8 cellular contexts compared by ENCODE assay signal in the genomic region with DNA sequence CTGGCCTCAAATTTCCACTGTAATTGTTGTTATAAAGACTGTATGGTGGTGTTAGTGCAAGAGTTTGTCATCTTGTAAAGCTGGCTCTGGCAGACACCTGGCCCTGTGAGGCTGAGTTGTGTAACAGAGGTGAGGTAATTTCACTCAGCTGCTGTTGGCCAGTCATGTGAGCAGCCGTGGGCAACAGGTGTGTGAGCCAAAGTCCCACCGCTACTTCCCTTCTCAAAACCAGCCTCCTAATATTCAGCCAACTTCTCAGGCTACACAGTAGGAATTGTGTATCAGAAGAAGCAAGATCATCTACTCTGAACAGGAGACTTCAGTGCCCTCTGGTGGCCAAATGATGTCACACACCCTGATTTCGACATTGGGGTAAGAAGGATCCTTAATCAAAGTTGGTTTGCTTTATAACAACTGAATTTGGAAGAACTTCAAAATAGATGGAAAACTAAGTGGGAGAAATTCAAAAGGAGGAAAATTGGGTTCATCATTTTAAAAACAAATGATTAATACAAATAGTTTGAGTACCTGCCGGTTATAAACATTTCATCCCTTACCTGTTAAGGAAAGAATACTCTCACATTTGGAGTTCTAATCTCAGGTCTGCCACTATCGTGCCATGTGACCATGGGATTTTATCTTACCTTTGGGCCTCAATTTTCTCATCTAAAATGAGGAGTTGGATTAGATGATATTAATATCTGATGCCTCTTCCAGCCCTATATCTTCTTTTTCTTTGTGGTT. TPM values are rescaled to one million over a fixed set of nuclear protein-coding genes. Genes with fewer than 3 reads are reported as not detected.
DNase-seq lines count a peak whose midpoint lies in the region; ATAC-seq and TF ChIP-seq lines count a peak whose summit lies in the region.

No MANE protein-coding gene starts in this region.

- CTCF ChIA-PET in PC-9 (lab: Charles Lee): interaction anchor here (0.6 to 0.9 kb wide), 2 partner anchors 131 to 1630 kb away, joined by 3 read pairs; no protein-coding TSS in a partner anchor

- TF ChIP-seq RAD21 in Ishikawa (IDR thresholded peaks at IDR 0.05; ENCODE audit: low read depth): peak; percentile 55

- POLR2A ChIA-PET in PC-9 (lab: Charles Lee; ENCODE audit: unreplicated experiment): no interaction called here

- 16% methylated on average over 5 of the region's 5 CpGs for WGBS in suprapubic skin

- no peaks in the 10 kb centered on the region for H4K20me1 ChIP-seq in PC-9 (ENCODE audit: insufficient read depth)

- no peaks in the 10 kb centered on the region for H3K36me3 ChIP-seq in PC-9 (ENCODE audit: low read depth)
- no peaks in the 10 kb centered on the region for H3K36me3 ChIP-seq in suprapubic skin

- H3K4me1 ChIP-seq in PC-9 (replicated peaks; ENCODE audit: insufficient read depth) (peaks cover 18% of the 10 kb centered on the region), suprapubic skin (peaks cover 34% of the 10 kb centered on the region)

- H3K9me3 ChIP-seq in PC-9 (ENCODE audit: insufficient read depth, low read depth): no peaks in the 10 kb centered on the region
- no peaks in the 10 kb centered on the region for H3K9me3 ChIP-seq in suprapubic skin

- BruUV-seq in PC-9 (replicated peaks; lab: Mats Ljungman, UMichigan): no TSS peak

- TF ChIP-seq CTCF in PC-9 (conservative IDR thresholded peaks at IDR 0.05) (peak; percentile 93), fibroblast of pulmonary artery (IDR thresholded peaks at IDR 0.05; ENCODE audit: low read length, missing control alignments) (peak; percentile 93), suprapubic skin (IDR thresholded peaks at IDR 0.05) (peak; percentile 79 to 85)

- no peaks in the 10 kb centered on the region for H3K79me2 ChIP-seq in PC-9 (ENCODE audit: low read depth)

- DNase-seq in Daoy (ENCODE audit: low read depth): peak; percentile 64
- DNase-seq in PC-9: peak; percentile 70 to 73
- DNase-seq in activated T-cell treated with anti-CD3 and anti-CD28 coated beads, Interleukin-2, amount 50 U/mL, for 48 hours: peak; percentile 83 to 86
- peak; percentile 88 for DNase-seq in fibroblast of pulmonary artery (ENCODE audit: low read depth)
- DNase-seq in nucleus accumbens (lab: John Stamatoyannopoulos, UW): peak in 51 of 56 donors; percentile 3 to 90 (median 50)
- DNase-seq in suprapubic skin (ENCODE audit: low spot score in 2 of 2): peak; percentile 84 to 89

- intact Hi-C loops in PC-9 (cut with micrococcal nuclease; ENCODE audit: unreplicated experiment): loop anchor here (1.0 to 5.0 kb wide), 5 partner anchors 45 to 526 kb away; no protein-coding TSS in a partner anchor

- no peak for ATAC-seq in GM21367 (IDR thresholded peaks at IDR 0.05; ENCODE audit: unreplicated experiment)

- no peak overlapping the region for H2AFZ ChIP-seq in PC-9

- H3F3A ChIP-seq in PC-9 (ENCODE audit: insufficient read depth, low read depth): no peaks in the 10 kb centered on the region

- H3K9me2 ChIP-seq in PC-9 (ENCODE audit: insufficient read depth): no peaks in the 10 kb centered on the region

- TF ChIP-seq EP300 in Ishikawa (IDR thresholded peaks at IDR 0.05; ENCODE audit: borderline replicate concordance) (no peak), suprapubic skin (IDR thresholded peaks at IDR 0.05) (no peak)

- H3K27me3 ChIP-seq in PC-9 (ENCODE audit: insufficient read depth, low read depth) (no peaks in the 10 kb centered on the region), suprapubic skin (no peaks in the 10 kb centered on the region)

- no peak for TF ChIP-seq POLR2A in suprapubic skin (IDR thresholded peaks at IDR 0.05)

- H3K27ac ChIP-seq in PC-9 (no peak overlapping the region), suprapubic skin (peak overlapping the region; percentile 3)

- H3K4me3 ChIP-seq in PC-9: no peak overlapping the region
- no peak overlapping the region for H3K4me3 ChIP-seq in fibroblast of pulmonary artery (replicated peaks; ENCODE audit: low read depth, low read length)
- H3K4me3 ChIP-seq in suprapubic skin: no peak overlapping the region

- H3K4me2 ChIP-seq in PC-9: peak overlapping the region; percentile 24; the same call in 1 of the 2 replicates

TF ChIP-seq in Ishikawa, 13 proteins besides CTCF, POLR2A, EP300 and RAD21:
- no peak for TF ChIP-seq TEAD4 (IDR thresholded peaks at IDR 0.05)
- TF ChIP-seq REST (IDR thresholded peaks at IDR 0.05; ENCODE audit: low read depth): no peak
- TF ChIP-seq TCF12 (IDR thresholded peaks at IDR 0.05; ENCODE audit: low read depth): no peak
- TF ChIP-seq TAF1 (IDR thresholded peaks at IDR 0.05; ENCODE audit: low read depth): no peak
- peak; percentile 72 for TF ChIP-seq CEBPB (IDR thresholded peaks at IDR 0.05)
- TF ChIP-seq NFIC (IDR thresholded peaks at IDR 0.05): no peak
- TF ChIP-seq EGR1 (IDR thresholded peaks at IDR 0.05): no peak
- TF ChIP-seq ZBTB7A (IDR thresholded peaks at IDR 0.05; ENCODE audit: low read depth): no peak
- TF ChIP-seq CREB1 (IDR thresholded peaks at IDR 0.05; ENCODE audit: low read depth): no peak
- peak; percentile 46; the same call in 1 of the 2 replicates for TF ChIP-seq USF1 (IDR thresholded peaks at IDR 0.05)
- no peak for TF ChIP-seq FOXM1 (IDR thresholded peaks at IDR 0.05; ENCODE audit: borderline replicate concordance, low read depth)
- TF ChIP-seq, protein P1, sequence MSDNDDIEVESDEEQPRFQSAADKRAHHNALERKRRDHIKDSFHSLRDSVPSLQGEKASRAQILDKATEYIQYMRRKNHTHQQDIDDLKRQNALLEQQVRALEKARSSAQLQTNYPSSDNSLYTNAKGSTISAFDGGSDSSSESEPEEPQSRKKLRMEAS (IDR thresholded peaks at IDR 0.05): no peak
- no peak for TF ChIP-seq YY1 (IDR thresholded peaks at IDR 0.05; ENCODE audit: low read depth)

RNA-seq across cellular contexts. Expression of gene CREG1, which starts 2.6 kb away (rescaled TPM):
- total RNA-seq in Daoy (2014; rRNA removed; shearing (Covaris generic)): 43.8 and 51.9 TPM in 2 replicates
- total RNA-seq in PC-9 (2021) (31.6 and 34.6 TPM in 2 replicates), suprapubic skin (100 to 1,000 TPM in 3 of 4 donors, 10 to 100 TPM in 1; 82.2 to 349 (median 188) TPM)

RNA-seq across cellular contexts. Expression of gene CD247, which starts 37.8 kb away (rescaled TPM):
- total RNA-seq in Daoy (2014; rRNA removed; shearing (Covaris generic)): 0.63 and 1.5 TPM in 2 replicates
- not detected in 2 replicates for total RNA-seq in PC-9 (2021)
- total RNA-seq in suprapubic skin: under 1 TPM in 2 of 4 donors, not detected in 2; 0.30 to 0.76 TPM
